ENCODE assay signal across 8 cellular contexts in genomic region chr9:93095205-93096130, GRCh38. TPM values are rescaled to one million over a fixed set of nuclear protein-coding genes. Genes with fewer than 3 reads are reported as not detected.
DNase-seq lines count a peak whose midpoint lies in the region; ATAC-seq lines count a peak whose summit lies in the region.

No MANE protein-coding gene starts in this region.

- H3K9ac ChIP-seq in BLaER1 treated with 17β-estradiol and CSF1 and Interleukin-3, amounts not matched to agents 10 nM and 100 nM, result peak overlapping the region; percentile 75 to 93 (median 90)

- peak overlapping the region; percentile 57 to 100 (median 97) for H3K4me3 ChIP-seq in BLaER1 treated with 17β-estradiol and CSF1 and Interleukin-3, amounts not matched to agents 10 nM and 100 nM

- H3K27ac ChIP-seq in BLaER1 treated with 17β-estradiol and CSF1 and Interleukin-3, amounts not matched to agents 10 nM and 100 nM, result peak overlapping the region; percentile 92 to 99 (median 97)
- peak overlapping the region; percentile 95 for H3K27ac ChIP-seq in cingulate gyrus (ENCODE audit: low read depth, low read length)

- H3K4me2 ChIP-seq in BLaER1 treated with 17β-estradiol and CSF1 and Interleukin-3, amounts not matched to agents 10 nM and 100 nM, result peak overlapping the region; percentile 81 to 94 (median 87)

- ATAC-seq in GM19328 (IDR thresholded peaks at IDR 0.05; ENCODE audit: unreplicated experiment), result peak; percentile 66
- ATAC-seq in HG03460 (IDR thresholded peaks at IDR 0.05; ENCODE audit: unreplicated experiment), result peak; percentile 56
- peak; percentile 76 for ATAC-seq in left colon

- H3K27me3 ChIP-seq in BLaER1 treated with 17β-estradiol and CSF1 and Interleukin-3, amounts not matched to agents 10 nM and 100 nM, result no peaks in the 10 kb centered on the region

- peaks cover 0 to 18% (median 11%) of the 10 kb centered on the region in 11 experiments; a peak in 18 of 22 replicates for H3K9me3 ChIP-seq in BLaER1 treated with 17β-estradiol and CSF1 and Interleukin-3, amounts not matched to agents 10 nM and 100 nM (replicated peaks in 1 of 11)

- peaks cover 0 to 20% (median 10%) of the 10 kb centered on the region in 11 experiments; a peak in 16 of 22 replicates for H3K36me3 ChIP-seq in BLaER1 treated with 17β-estradiol and CSF1 and Interleukin-3, amounts not matched to agents 10 nM and 100 nM

- intact Hi-C loops in left colon (cut with DNase I, micrococcal nuclease), result no loop called here

- H3K4me1 ChIP-seq in BLaER1 treated with 17β-estradiol and CSF1 and Interleukin-3, amounts not matched to agents 10 nM and 100 nM, result peaks cover 67 to 88% (median 81%) of the 10 kb centered on the region in 10 experiments

- peak; percentile 94 for DNase-seq in NCI-H524 treated with DMSO at 0.1 percent for 48 hours (lab: John Stamatoyannopoulos, UW)
- DNase-seq in activated CD4-positive, alpha-beta T cell treated with anti-CD3 and anti-CD28 coated beads for 48 hours, result peak; percentile 100
- peak; percentile 100 for DNase-seq in left colon
- DNase-seq in stimulated activated CD4-positive, alpha-beta T cell treated with anti-CD3 and anti-CD28 coated beads, Interleukin-1b, Interleukin-23, amount 100 ng/mL, for 24 hours (ENCODE audit: low read depth in 4 of 4, low spot score in 1 of 4), result peak; percentile 100

- H4K20me1 ChIP-seq in BLaER1 treated with 17β-estradiol and CSF1 and Interleukin-3, amounts not matched to agents 10 nM and 100 nM, result peaks cover 10 to 38% (median 23%) of the 10 kb centered on the region in 11 experiments; a peak in 16 of 22 replicates

RNA-seq across cellular contexts. Expression of gene CARD19, which starts 0.5 kb away (rescaled TPM):
- 10 to 100 TPM; 41.5 to 62.2 TPM for total RNA-seq in left colon

RNA-seq across cellular contexts. Expression of gene SUSD3, which starts 37.0 kb away (rescaled TPM):
- total RNA-seq in left colon, result 1 to 10 TPM in 1 of 2 donors, under 1 TPM in 1; 0.95 to 2.0 TPM

RNA-seq across cellular contexts. Expression of gene NINJ1, which starts 38.6 kb away (rescaled TPM):
- 10 to 100 TPM; 17.7 to 30.8 TPM for total RNA-seq in left colon

Comparison
In these comparisons a context has a peak if more than half of its experiments do, and no peak if none do; other contexts are left out.
1. Peak in every context shown above with its lines: DNase-seq, ATAC-seq, H3K4me3 ChIP-seq and H3K27ac ChIP-seq.